1 cellular context compared by ENCODE assay signal in the genomic region with DNA sequence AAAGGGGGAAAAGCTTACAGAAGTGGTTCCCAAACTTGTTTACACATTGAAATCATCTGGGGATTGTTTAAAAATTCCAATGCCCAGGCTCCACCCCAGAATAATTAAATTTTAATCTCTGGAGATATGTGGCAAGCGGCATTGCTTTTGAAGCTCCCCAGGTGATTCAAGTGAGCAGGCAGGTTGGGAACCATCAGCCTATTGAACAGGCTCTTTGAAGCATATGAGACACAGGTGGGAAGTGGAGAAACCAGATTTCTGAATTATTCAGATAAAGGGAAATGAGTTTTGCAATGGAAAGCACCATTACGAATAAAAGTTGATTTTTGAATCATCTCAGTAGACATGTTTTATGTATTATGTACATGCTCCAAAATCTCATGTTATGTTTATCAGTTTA.
TF ChIP-seq lines count a peak whose summit lies in the region.

No MANE protein-coding gene starts in this region.

TF ChIP-seq in SK-N-SH treated with all-trans-retinoic acid at 6 μM for 48 hours, 23 proteins besides CTCF, POLR2A, EP300 and RAD21 (continued from another document):
- TF ChIP-seq TSHZ2 (CRISPR knock-in tag; IDR thresholded peaks at IDR 0.05), result no peak
